1 cellular context compared by ENCODE assay signal in genomic region chr2:233854241-233854981, GRCh38.
TF ChIP-seq lines count a peak whose summit lies in the region.

Gene HJURP, minus strand, starts transcription at chr2:233854535. Its CDS starts 35 bp downstream, at chr2:233854500.

TF ChIP-seq in HepG2, 621 proteins besides CTCF, POLR2A, EP300 and RAD21 (continued from another document and continues in another):
- TF ChIP-seq FOXP4 (CRISPR knock-in tag; IDR thresholded peaks at IDR 0.05) (peak; percentile 25; the same call in 1 of the 2 replicates), TCF7 (IDR thresholded peaks at IDR 0.05; ENCODE audit: low read depth) (no peak; the same call in 1 of the 2 replicates), POLR2AphosphoS5 (IDR thresholded peaks at IDR 0.05; ENCODE audit: low read depth, low read length) (peak; percentile 91), HOXA9 (CRISPR knock-in tag; IDR thresholded peaks at IDR 0.05; ENCODE audit: borderline replicate concordance) (peak; percentile 96), ZNF18 (CRISPR knock-in tag; IDR thresholded peaks at IDR 0.05; ENCODE audit: insufficient replicate concordance) (no peak), ZNF251 (CRISPR knock-in tag; IDR thresholded peaks at IDR 0.05) (no peak), MTF1 (CRISPR knock-in tag; IDR thresholded peaks at IDR 0.05) (no peak), HNF4A (CRISPR knock-in tag; IDR thresholded peaks at IDR 0.05) (no peak), USF2 (IDR thresholded peaks at IDR 0.05; ENCODE audit: low read depth, low read length) (no peak), USF2 (CRISPR knock-in tag; IDR thresholded peaks at IDR 0.05; ENCODE audit: borderline replicate concordance) (no peak), ZNF142 (CRISPR knock-in tag; IDR thresholded peaks at IDR 0.05) (peak; percentile 79; the same call in 1 of the 2 replicates), KLF11 (CRISPR knock-in tag; IDR thresholded peaks at IDR 0.05) (peak; percentile 51; the same call in 1 of the 2 replicates), IKZF1 (IDR thresholded peaks at IDR 0.05) (no peak), ZNF276 (CRISPR knock-in tag; IDR thresholded peaks at IDR 0.05; ENCODE audit: low read depth) (peak; percentile 69; the same call in 1 of the 2 replicates), ZNF740 (CRISPR knock-in tag; IDR thresholded peaks at IDR 0.05) (0 out of 2 replicates have a peak, but pooled peaks have one; percentile 54), MAFG (CRISPR knock-in tag; IDR thresholded peaks at IDR 0.05) (peak; percentile 10; the same call in 1 of the 2 replicates), ZNF282 (IDR thresholded peaks at IDR 0.05; ENCODE audit: partially characterized antibody) (no peak), ARNT2 (CRISPR knock-in tag; IDR thresholded peaks at IDR 0.05; ENCODE audit: low read depth) (peak; percentile 99), ZNF7 (CRISPR knock-in tag; IDR thresholded peaks at IDR 0.05) (peak; percentile 20; the same call in 1 of the 2 replicates), ZNF12 (CRISPR knock-in tag; IDR thresholded peaks at IDR 0.05) (no peak), NPAS2 (CRISPR knock-in tag; IDR thresholded peaks at IDR 0.05; ENCODE audit: borderline replicate concordance) (no peak), SOX5 (CRISPR knock-in tag; IDR thresholded peaks at IDR 0.05; ENCODE audit: borderline replicate concordance) (no peak), ZFX (CRISPR knock-in tag; IDR thresholded peaks at IDR 0.05; ENCODE audit: low read depth) (peak; percentile 93), CREB1 (IDR thresholded peaks at IDR 0.05) (peak; percentile 35; the same call in 1 of the 2 replicates), CREB1 (CRISPR knock-in tag; IDR thresholded peaks at IDR 0.05) (peak; percentile 78; the same call in 1 of the 2 replicates), ZNF607 (CRISPR knock-in tag; IDR thresholded peaks at IDR 0.05; ENCODE audit: borderline replicate concordance) (peak; percentile 70; the same call in 1 of the 2 replicates), ZNF776 (CRISPR knock-in tag; IDR thresholded peaks at IDR 0.05) (peak; percentile 34; the same call in 1 of the 2 replicates), MZF1 (CRISPR knock-in tag; IDR thresholded peaks at IDR 0.05; ENCODE audit: borderline replicate concordance) (0 out of 2 replicates have a peak, but pooled peaks have one; percentile 35), HDAC2 (CRISPR knock-in tag; IDR thresholded peaks at IDR 0.05) (peak; percentile 77), TFE3 (CRISPR knock-in tag; IDR thresholded peaks at IDR 0.05) (peak; percentile 24; the same call in 1 of the 2 replicates), SMC3 (IDR thresholded peaks at IDR 0.05; ENCODE audit: low read length) (no peak), DMAP1 (CRISPR knock-in tag; IDR thresholded peaks at IDR 0.05) (peak; percentile 97), POGK (CRISPR knock-in tag; conservative IDR thresholded peaks at IDR 0.05) (peak; percentile 85), SRSF4 (IDR thresholded peaks at IDR 0.05; ENCODE audit: low read depth, low read length, poor library complexity, severe bottlenecking) (no peak), ZNF496 (CRISPR knock-in tag; IDR thresholded peaks at IDR 0.05; ENCODE audit: insufficient replicate concordance) (no peak), SPEN (CRISPR knock-in tag; IDR thresholded peaks at IDR 0.05; ENCODE audit: low read depth) (peak; percentile 65), ZXDC (CRISPR knock-in tag; IDR thresholded peaks at IDR 0.05) (no peak), NBN (conservative IDR thresholded peaks at IDR 0.05) (no peak), CREM (IDR thresholded peaks at IDR 0.05) (peak; percentile 66), CREM (CRISPR knock-in tag; IDR thresholded peaks at IDR 0.05) (no peak; the same call in 1 of the 2 replicates), ZFP90 (CRISPR knock-in tag; IDR thresholded peaks at IDR 0.05; ENCODE audit: borderline replicate concordance) (peak; percentile 68; the same call in 1 of the 2 replicates)
